23 cellular contexts compared by ENCODE assay signal in genomic region chrX:134736351-134736750, GRCh38.
"Had no signal": no experiment of that assay in that cellular context is flagged by ENCODE, and none has a peak within 500 bp of the region (broad histone marks: within the 10 kb centered on the region; RNA-seq: fewer than 3 reads in every experiment).

No MANE protein-coding gene starts in this region.

- H3K9me3 ChIP-seq: body of pancreas, MG63 had no signal

- H3K27ac ChIP-seq: body of pancreas had no signal

- H3K4me3 ChIP-seq: body of pancreas, MG63 had no signal

- FAIRE-seq: bronchial epithelial cell had no signal

- DNase-seq: activated CD4-positive, alpha-beta T cell treated with anti-CD3 and anti-CD28 coated beads for 48 hours; activated CD4-positive, alpha-beta T cell treated with anti-CD3 and anti-CD28 coated beads, Interleukin-2, amount 50 U/mL, for 4 hours; activated CD4-positive, CD25-positive, alpha-beta regulatory T cell treated with anti-CD3 and anti-CD28 coated beads, Interleukin-2, amount 50 U/mL, for 72 hours; activated CD8-positive, alpha-beta memory T cell treated with anti-CD3 and anti-CD28 coated beads, Interleukin-2, amount 50 U/mL, for 48 hours; activated CD8-positive, alpha-beta T cell treated with anti-CD3 and anti-CD28 coated beads, Interleukin-2, amount 10 ng/mL, durations not matched to agents 7 days and 5 days; activated effector memory CD4-positive, alpha-beta T cell treated with Interleukin-2 at 50 U/mL for 16 hours; activated naive CD4-positive, alpha-beta T cell; activated T-cell treated with anti-CD3 and anti-CD28 coated beads, Interleukin-2, amount 50 U/mL, for 24 hours; aorta; NCI-H1105; NCI-H1436; NCI-H1694 treated with DMSO at 0.1 percent for 48 hours; NCI-H2029 treated with DMSO at 0.1 percent for 48 hours; NCI-H510A treated with DMSO at 0.1 percent for 48 hours; NCI-H69; PC-3; SHP77 treated with DMSO at 0.1 percent for 48 hours; T-helper 17 cell; T-helper 9 cell had no signal

- ATAC-seq: activated CD8-positive, alpha-beta T cell treated with anti-CD3 and anti-CD28 coated beads, Interleukin-2, amount 10 ng/mL, durations not matched to agents 7 days and 5 days; body of pancreas; PC-3; T-helper 17 cell; WTC11 had no signal

- H3K4me1 ChIP-seq: body of pancreas had no signal

- H3K27me3 ChIP-seq: body of pancreas, MG63 had no signal

- H3K36me3 ChIP-seq: MG63 had no signal
